Comparison of ENCODE assay signal across 8 cellular contexts in the genomic region with DNA sequence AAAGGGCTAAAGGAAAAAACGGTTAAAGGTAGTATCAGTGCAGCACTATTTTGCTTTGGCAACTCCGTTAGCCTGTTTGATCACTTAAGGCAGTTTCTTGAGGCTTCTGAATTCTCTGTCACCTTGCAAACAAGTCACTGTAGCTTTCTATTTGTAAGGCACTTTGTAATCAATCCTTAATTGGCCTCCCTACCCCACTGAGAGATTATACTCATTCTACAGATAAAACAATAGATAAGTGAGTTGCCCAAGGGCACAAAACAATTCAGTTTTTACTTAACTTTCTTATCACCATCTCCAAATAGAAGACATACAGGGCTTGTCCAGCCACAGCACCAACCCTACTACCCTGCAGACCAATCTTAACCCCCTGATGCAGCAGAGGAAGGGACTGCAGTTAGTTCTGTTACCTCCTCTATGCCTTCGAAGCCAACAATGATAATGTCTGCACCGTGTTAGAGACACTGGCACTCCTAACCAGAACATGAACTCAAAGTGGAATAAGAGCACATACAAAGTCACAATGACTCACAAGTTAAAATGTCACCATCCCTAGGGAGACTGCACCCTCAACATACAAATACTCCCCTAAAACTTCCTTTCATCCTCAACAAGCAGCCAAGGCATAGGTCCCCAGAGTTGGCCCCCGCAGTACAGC. TPM values are rescaled to one million over a fixed set of nuclear protein-coding genes. Genes with fewer than 3 reads are reported as not detected.
A peak's percentile ranks its signal among the peaks of the same experiment; 100 is the strongest.
DNase-seq lines count a peak whose midpoint lies in the region; ATAC-seq, FAIRE-seq and TF ChIP-seq lines count a peak whose summit lies in the region.

No MANE protein-coding gene starts in this region.

- H3K27ac Mint-ChIP-seq in activated naive CD8-positive, alpha-beta T cell treated with anti-CD3 and anti-CD28 coated beads for 36 hours: no peak overlapping the region

- H3K9me3 Mint-ChIP-seq in activated naive CD8-positive, alpha-beta T cell treated with anti-CD3 and anti-CD28 coated beads for 36 hours: no peaks in the 10 kb centered on the region

- no peaks in the 10 kb centered on the region for H3K27me3 ChIP-seq in heart left ventricle

- 51 to 53% (median 53%) methylated on average over 5 of the region's 5 CpGs for WGBS in heart left ventricle, 4 donors

- peak overlapping the region in 8 of 12 donors; percentile 71 to 97 (median 81) for H3K4me3 ChIP-seq in heart left ventricle

- peak overlapping the region; percentile 89 for H3K4me3 Mint-ChIP-seq in activated naive CD8-positive, alpha-beta T cell treated with anti-CD3 and anti-CD28 coated beads for 36 hours

- H3K36me3 ChIP-seq in heart left ventricle: no peaks in the 10 kb centered on the region

- intact Hi-C loops in heart left ventricle (cut with DNase I): loop anchor here in 1 of 10 donors (10.0 kb wide), 1 partner anchor 65 kb away; no protein-coding TSS in a partner anchor
- intact Hi-C loops in Right ventricle myocardium superior (cut with DNase I): no loop called here

- no peak for TF ChIP-seq CTCF in heart left ventricle (IDR thresholded peaks at IDR 0.05)

- no peaks in the 10 kb centered on the region for H3K9me3 ChIP-seq in heart left ventricle

- H3K4me1 Mint-ChIP-seq in activated naive CD8-positive, alpha-beta T cell treated with anti-CD3 and anti-CD28 coated beads for 36 hours: peaks cover 41% of the 10 kb centered on the region

- FAIRE-seq in HTR-8/SVneo (lab: Jason Lieb, UNC): no peak

- peak overlapping the region in 8 of 12 donors; percentile 15 to 83 (median 80) for H3K27ac ChIP-seq in heart left ventricle

- ATAC-seq in heart left ventricle (peak; percentile 36 to 59 (median 42)), Right ventricle myocardium superior (ENCODE audit: poor library complexity) (no peak)

- H3K27me3 Mint-ChIP-seq in activated naive CD8-positive, alpha-beta T cell treated with anti-CD3 and anti-CD28 coated beads for 36 hours: no peaks in the 10 kb centered on the region

- DNase-seq in heart left ventricle: no peak
- DNase-seq in Right ventricle myocardium superior: no peak
- no peak for DNase-seq in activated naive CD8-positive, alpha-beta T cell treated with anti-CD3 and anti-CD28 coated beads for 36 hours
- DNase-seq in kidney tubule cell (ENCODE audit: low spot score): peak; percentile 47
- DNase-seq in HCEC 1CT: no peak
- no peak for DNase-seq in HTR-8/SVneo (ENCODE audit: insufficient read length, low spot score)
- no peak for DNase-seq in stimulated activated CD4-positive, alpha-beta T cell treated with anti-CD3 and anti-CD28 coated beads, Interleukin-4, amount 100 ng/mL, for 24 hours
- DNase-seq in anterior cingulate cortex (lab: John Stamatoyannopoulos, UW): no peak

- H3K36me3 Mint-ChIP-seq in activated naive CD8-positive, alpha-beta T cell treated with anti-CD3 and anti-CD28 coated beads for 36 hours: no peaks in the 10 kb centered on the region

- no peak for TF ChIP-seq POLR2A in heart left ventricle (IDR thresholded peaks at IDR 0.05)

- H3K4me1 ChIP-seq in heart left ventricle: peaks cover 0 to 36% (median 13%) of the 10 kb centered on the region in 12 donors

RNA-seq across cellular contexts. Expression of a gene that starts 1.7 kb away (rescaled TPM):
- 10 to 100 TPM; 25.9 to 39.2 (median 33.9) TPM for total RNA-seq in heart left ventricle
- 10 to 100 TPM; 17.6 to 18.1 TPM for polyA plus RNA-seq in heart left ventricle
- total RNA-seq in Right ventricle myocardium superior: 28.9 TPM
- 10 to 100 TPM; 13.0 to 15.2 TPM for total RNA-seq in activated naive CD8-positive, alpha-beta T cell treated with anti-CD3 and anti-CD28 coated beads for 36 hours

RNA-seq across cellular contexts. Expression of a gene that starts 34.7 kb away (rescaled TPM):
- total RNA-seq in heart left ventricle: 1 to 10 TPM in 3 of 9 donors, under 1 TPM in 3, not detected in 3; 0.23 to 1.2 (median 0.80) TPM
- 1 to 10 TPM in 1 of 2 donors, under 1 TPM in 1; 0.57 to 1.3 TPM for polyA plus RNA-seq in heart left ventricle
- total RNA-seq in Right ventricle myocardium superior: not detected
- not detected for total RNA-seq in activated naive CD8-positive, alpha-beta T cell treated with anti-CD3 and anti-CD28 coated beads for 36 hours

RNA-seq across cellular contexts. Expression of a gene that starts 42.6 kb away (rescaled TPM):
- total RNA-seq in heart left ventricle: not detected
- not detected for polyA plus RNA-seq in heart left ventricle
- total RNA-seq in Right ventricle myocardium superior: not detected
- total RNA-seq in activated naive CD8-positive, alpha-beta T cell treated with anti-CD3 and anti-CD28 coated beads for 36 hours: not detected
